8 cellular contexts compared by ENCODE assay signal in the genomic region with DNA sequence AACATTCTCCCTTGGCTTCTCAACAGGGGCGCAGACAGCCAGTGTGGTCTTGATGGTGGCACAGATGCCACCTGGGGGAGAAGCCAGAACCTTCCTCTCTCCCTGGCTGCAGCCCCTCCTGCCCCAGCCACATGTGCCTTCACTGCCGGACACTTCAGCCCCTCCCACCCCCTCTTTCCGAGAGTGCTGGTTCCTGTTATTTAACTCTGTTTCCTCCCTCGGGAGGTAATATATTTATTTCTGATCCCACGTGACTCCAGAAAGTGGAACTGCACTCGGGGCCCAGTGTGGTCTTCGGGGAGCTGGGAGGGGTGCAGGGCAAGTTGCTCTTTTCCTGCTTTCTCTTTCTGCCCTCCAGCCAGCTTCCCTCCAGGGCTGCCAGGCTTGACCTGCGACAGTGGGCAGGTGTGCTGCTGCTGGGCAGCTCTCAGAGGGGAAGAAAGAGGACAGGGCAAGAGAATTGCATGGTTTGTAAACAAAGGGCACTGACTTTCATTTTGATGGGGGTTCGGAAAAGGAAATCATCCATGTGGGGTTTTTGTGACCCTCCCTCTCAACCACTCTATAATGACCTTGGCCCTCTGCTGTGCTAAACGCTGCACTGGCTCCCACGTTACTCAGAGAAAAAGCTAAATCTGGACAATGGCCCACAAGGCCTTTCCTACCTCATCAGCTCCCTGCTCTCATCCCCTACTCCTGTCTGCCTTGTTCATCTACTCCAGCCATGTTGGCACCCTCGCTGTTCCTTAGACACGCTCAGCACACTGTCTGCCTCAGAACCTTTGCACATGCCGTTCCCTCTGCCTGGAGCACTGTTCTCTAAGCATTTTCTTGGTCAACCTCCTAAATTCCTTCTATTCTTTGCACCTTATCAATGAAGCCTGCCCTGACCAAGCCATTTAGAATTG. TPM values are rescaled to one million over a fixed set of nuclear protein-coding genes. Genes with fewer than 3 reads are reported as not detected.
DNase-seq lines count a peak whose midpoint lies in the region; ATAC-seq, FAIRE-seq and TF ChIP-seq lines count a peak whose summit lies in the region.

No MANE protein-coding gene starts in this region.

- no peak for TF ChIP-seq CTCF in HFFc6 (IDR thresholded peaks at IDR 0.05)

- ATAC-seq in HG02588 (IDR thresholded peaks at IDR 0.05; ENCODE audit: unreplicated experiment) (peak; percentile 42), T-helper 17 cell (peak; percentile 59)

- TF ChIP-seq POLR2A in GM15510 (IDR thresholded peaks at IDR 0.05; ENCODE audit: borderline replicate concordance, extremely low read depth, insufficient read length), result peak; percentile 46

- H3K27ac Mint-ChIP-seq in T-helper 17 cell (no peak overlapping the region), HFFc6 (no peak overlapping the region)

- H3K4me3 Mint-ChIP-seq in T-helper 17 cell (peak overlapping the region; percentile 41), HFFc6 (no peak overlapping the region)

- FAIRE-seq in RCC 7860 (lab: Jason Lieb, UNC), result no peak

- H3K9me3 ChIP-seq in T-helper 17 cell (ENCODE audit: control insufficient read depth, low read length, poor library complexity, severe bottlenecking), result no peaks in the 10 kb centered on the region

- H3K27me3 Mint-ChIP-seq in T-helper 17 cell, result peaks cover 34% of the 10 kb centered on the region
- H3K27me3 Mint-ChIP-seq in HFFc6 (ENCODE audit: insufficient read depth), result peaks cover 30% of the 10 kb centered on the region

- H3K9me3 Mint-ChIP-seq in HFFc6, result no peaks in the 10 kb centered on the region

- no peaks in the 10 kb centered on the region for H3K36me3 Mint-ChIP-seq in T-helper 17 cell (ENCODE audit: low read depth)
- H3K36me3 Mint-ChIP-seq in HFFc6 (ENCODE audit: low read depth), result no peaks in the 10 kb centered on the region

- no peak for DNase-seq in T-helper 17 cell
- peak; percentile 39 for DNase-seq in mucosa of gallbladder (ENCODE audit: low spot score)
- no peak for DNase-seq in COLO829 (ENCODE audit: low spot score)
- no peak for DNase-seq in NCI-H2171 treated with DMSO at 0.1 percent for 48 hours (lab: John Stamatoyannopoulos, UW)
- DNase-seq in HFFc6, result no peak
- DNase-seq in RCC 7860 (ENCODE audit: low spot score), result no peak

- H3K4me1 Mint-ChIP-seq in T-helper 17 cell (peaks cover 32% of the 10 kb centered on the region), HFFc6 (ENCODE audit: low read depth) (peaks cover 32% of the 10 kb centered on the region)

RNA-seq across cellular contexts. Expression of a gene that starts 8.2 kb away (rescaled TPM):
- total RNA-seq in T-helper 17 cell, result 10 to 100 TPM in 1 of 2 donors, 1 to 10 TPM in 1; 9.7 to 25.3 TPM
- total RNA-seq in mucosa of gallbladder, result 26.9 TPM
- total RNA-seq in HFFc6 (2021; fragmentation: NEBNext Ultra II Directional; extraction: Animal tissue kit (Norgen Biotek cat#: 25700)), result under 1 TPM in 5 of 6 experiments, not detected in 1; 0.11 to 0.24 (median 0.13) TPM

RNA-seq across cellular contexts. Expression of a gene that starts 50.2 kb away (rescaled TPM):
- total RNA-seq in T-helper 17 cell (not detected), mucosa of gallbladder (0.52 TPM)
- total RNA-seq in HFFc6 (2021; fragmentation: NEBNext Ultra II Directional; extraction: Animal tissue kit (Norgen Biotek cat#: 25700)), result not detected

Comparison
In these comparisons a context has a peak if more than half of its experiments do, and no peak if none do; other contexts are left out.
1. RNA of a gene that starts 8.2 kb away (total RNA-seq): 26.9 TPM in mucosa of gallbladder (single experiment) and 9.7 to 25.3 TPM in T-helper 17 cell; 0.11 to 0.24 TPM in HFFc6; every median in the first group is over 4 times any median in the second.